ENCODE assay signal across 10 cellular contexts in the genomic region with DNA sequence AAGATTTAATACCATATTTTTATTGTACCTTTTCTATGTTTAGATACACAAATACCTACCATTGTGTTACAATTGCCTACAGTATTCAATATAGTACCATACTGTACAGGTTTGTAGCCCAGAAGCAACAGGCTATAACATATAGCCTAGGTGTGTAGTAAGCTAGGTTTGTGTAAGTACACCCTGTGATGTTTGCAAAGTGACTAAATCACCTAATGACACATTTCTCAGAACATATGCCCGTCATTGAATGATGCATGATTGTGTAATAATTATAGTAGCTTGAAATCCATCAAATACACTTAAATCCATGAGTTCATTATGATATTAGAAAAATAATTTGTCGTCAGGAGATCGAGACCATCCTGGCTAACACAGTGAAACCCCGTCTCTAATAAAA. TPM values are rescaled to one million over a fixed set of nuclear protein-coding genes. Genes with fewer than 3 reads are reported as not detected.
"Had no signal": no experiment of that assay in that cellular context is flagged by ENCODE, and none has a peak within 500 bp of the region (broad histone marks: within the 10 kb centered on the region; RNA-seq: fewer than 3 reads in every experiment).

No MANE protein-coding gene starts in this region.

- H3K27me3 ChIP-seq: ascending aorta, cardiac muscle cell, stomach had no signal

- H3K36me3 ChIP-seq: ascending aorta, cardiac muscle cell, left ventricle myocardium inferior, stomach, thoracic aorta had no signal

- H3K4me1 ChIP-seq: ascending aorta had no signal

- DNase-seq: activated CD4-positive, CD25-positive, alpha-beta regulatory T cell; activated naive CD8-positive, alpha-beta T cell treated with anti-CD3 and anti-CD28 coated beads, Interleukin-2, amount 50 U/mL, for 24 hours; left ventricle myocardium inferior; nephron progenitor cell; stomach had no signal

- H3K4me3 ChIP-seq: ascending aorta, cardiac muscle cell, left ventricle myocardium inferior, stomach, thoracic aorta had no signal

- H3K9me3 ChIP-seq: ascending aorta, left ventricle myocardium inferior, thoracic aorta had no signal

- H3K27ac ChIP-seq: ascending aorta, cardiac muscle cell, left ventricle myocardium inferior, thoracic aorta had no signal

- FAIRE-seq: keratinocyte, TTC549 had no signal

RNA-seq across cellular contexts. Expression of a gene that starts 30.8 kb away (rescaled TPM):
- polyA plus RNA-seq: cardiac muscle cell had no signal
